In the genomic region with DNA sequence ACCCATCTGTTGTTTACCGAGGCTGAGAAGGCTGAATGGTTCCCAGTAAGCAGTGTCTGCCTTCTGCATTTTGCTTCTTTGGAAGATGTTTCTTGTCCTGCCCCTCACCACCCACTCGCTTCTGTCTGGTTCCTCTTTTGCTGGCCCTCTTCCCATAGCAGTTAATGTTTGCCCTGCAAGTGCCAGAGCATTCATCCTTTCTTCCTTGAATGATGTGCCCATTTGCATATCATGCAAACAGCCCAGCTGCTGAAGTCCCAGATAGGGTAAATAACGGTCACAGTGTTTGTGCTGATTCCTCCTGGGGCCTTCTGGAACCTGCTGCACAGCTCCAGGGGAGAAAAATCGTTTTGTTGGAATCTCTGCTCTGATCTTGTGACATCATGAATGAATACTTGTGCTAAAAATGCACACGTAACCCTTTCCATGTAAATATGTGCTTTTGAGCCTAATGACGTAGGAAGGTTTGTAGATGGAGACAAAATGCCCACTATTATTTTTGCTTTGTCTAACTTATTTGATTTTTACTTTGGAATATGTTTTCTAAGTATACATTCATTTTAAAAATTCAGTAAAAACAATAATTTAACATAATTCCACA, we compare ENCODE assay signal across 11 cellular contexts.
DNase-seq lines count a peak whose midpoint lies in the region; ATAC-seq and TF ChIP-seq lines count a peak whose summit lies in the region.
"Had no signal": no experiment of that assay in that cellular context is flagged by ENCODE, and none has a peak within 500 bp of the region (broad histone marks: within the 10 kb centered on the region; RNA-seq: fewer than 3 reads in every experiment).

No MANE protein-coding gene starts in this region.

- H3K27me3 ChIP-seq in left ventricle myocardium inferior (ENCODE audit: low read depth), result no peaks in the 10 kb centered on the region
- H3K27me3 ChIP-seq: adrenal gland, heart left ventricle had no signal

- ATAC-seq in HG02623 (IDR thresholded peaks at IDR 0.05; ENCODE audit: unreplicated experiment) (peak; percentile 50), T-cell (replicated peaks in 1 of 4) (no peak)

- DNase-seq in DMS53 (lab: John Stamatoyannopoulos, UW) (peak; percentile 79), NCI-H345 (lab: John Stamatoyannopoulos, UW) (peak; percentile 62), iPS-NIHi7 (ENCODE audit: extremely low spot score) (peak; percentile 21), DMS79 treated with DMSO at 0.1 percent for 48 hours (lab: John Stamatoyannopoulos, UW) (no peak), T-cell (no peak), left ventricle myocardium inferior (no peak), HT-29 (ENCODE audit: low spot score) (no peak)
- DNase-seq: adrenal gland, heart left ventricle, SW 1271 had no signal

- H3K4me1 Mint-ChIP-seq in T-cell, result no peaks in the 10 kb centered on the region

- no peaks in the 10 kb centered on the region for H3K27me3 Mint-ChIP-seq in T-cell

- no peak for TF ChIP-seq CTCF in left ventricle myocardium inferior (IDR thresholded peaks at IDR 0.05; ENCODE audit: borderline replicate concordance)

- CTCF ChIA-PET in T-cell (lab: Charles Lee), result no interaction called here

- H3K4me1 ChIP-seq in left ventricle myocardium inferior, result no peaks in the 10 kb centered on the region
- H3K4me1 ChIP-seq: adrenal gland, heart left ventricle had no signal

- H3K9me3 Mint-ChIP-seq in T-cell, result peaks cover 3 to 14% (median 12%) of the 10 kb centered on the region in 3 donors

- H3K36me3 ChIP-seq in left ventricle myocardium inferior, result no peaks in the 10 kb centered on the region
- H3K36me3 ChIP-seq: adrenal gland, heart left ventricle had no signal

- intact Hi-C loops in left ventricle myocardium inferior (cut with micrococcal nuclease), result no loop called here

- no peak overlapping the region for H3K4me3 Mint-ChIP-seq in T-cell

- no peak overlapping the region for H3K27ac ChIP-seq in left ventricle myocardium inferior (replicated peaks)
- H3K27ac ChIP-seq: adrenal gland, heart left ventricle had no signal

- H3K36me3 Mint-ChIP-seq in T-cell, result no peaks in the 10 kb centered on the region

- no peak overlapping the region for H3K27ac Mint-ChIP-seq in T-cell

- POLR2A ChIA-PET in T-cell (lab: Charles Lee), result no interaction called here

- peaks cover 32% of the 10 kb centered on the region for H3K9me3 ChIP-seq in left ventricle myocardium inferior (replicated peaks)

- H3K4me3 ChIP-seq in left ventricle myocardium inferior, result no peak overlapping the region
- H3K4me3 ChIP-seq: adrenal gland, heart left ventricle had no signal

Comparison
In these comparisons a context has a peak if more than half of its experiments do, and no peak if none do; other contexts are left out.
1. DNase-seq: peak in DMS53 (single experiment), NCI-H345 (single experiment) and iPS-NIHi7 (single experiment); none in DMS79 treated with DMSO at 0.1 percent for 48 hours (single experiment), T-cell (0 of 34), left ventricle myocardium inferior (single experiment) and HT-29 (single experiment).